ENCODE assay signal across 8 cellular contexts in genomic region chr1:168178638-168179410, GRCh38.
DNase-seq lines count a peak whose midpoint lies in the region; ATAC-seq and TF ChIP-seq lines count a peak whose summit lies in the region.

TIPRL (plus strand) TSS chr1:168178962; CDS start chr1:168179078, 116 bp downstream.

- no peaks in the 10 kb centered on the region for H3K9me3 ChIP-seq in mucosa of rectum (ENCODE audit: control insufficient read depth in 2 of 2, low read length in 2 of 2)

- no peaks in the 10 kb centered on the region for H3K27me3 ChIP-seq in mucosa of rectum (ENCODE audit: control insufficient read depth in 2 of 2, insufficient read depth in 2 of 2, low read length in 2 of 2)

- peak; percentile 83 for TF ChIP-seq POLR2A in erythroblast (IDR thresholded peaks at IDR 0.05; ENCODE audit: low read length)

- peak; percentile 99 for DNase-seq in DMS53 (lab: John Stamatoyannopoulos, UW)
- DNase-seq in OCI-M2 (lab: John Stamatoyannopoulos, UW; ENCODE audit: unreplicated experiment): peak; percentile 66
- peak; percentile 93 for DNase-seq in activated T-cell treated with anti-CD3 and anti-CD28 coated beads for 48 hours (ENCODE audit: low read depth)
- DNase-seq in erythroblast (lab: John Stamatoyannopoulos, UW): peak; percentile 92 to 94
- DNase-seq in stimulated activated CD8-positive, alpha-beta memory T cell treated with anti-CD3 and anti-CD28 coated beads, Interleukin-4, amount 100 ng/mL, for 48 hours: peak; percentile 95

- peak; percentile 16; the same call in 1 of the 2 replicates for TF ChIP-seq RAD21 in Ishikawa (IDR thresholded peaks at IDR 0.05; ENCODE audit: low read depth)

- H3K4me3 ChIP-seq in mucosa of rectum (ENCODE audit: low read length in 2 of 2): peak within 1 kb of the TSS; percentile 92 to 99

- peaks cover 6 to 7% of the 10 kb centered on the region in 2 donors for H3K4me1 ChIP-seq in mucosa of rectum (ENCODE audit: control insufficient read depth in 2 of 2, insufficient read depth in 2 of 2, low read length in 2 of 2)

- H3K36me3 ChIP-seq in mucosa of rectum (ENCODE audit: control insufficient read depth in 2 of 2, insufficient read depth in 2 of 2, low read length in 2 of 2): peaks cover 0 to under 1% of the 10 kb centered on the region in 2 donors

- peak within 1 kb of the TSS; percentile 86 to 96 for H3K9ac ChIP-seq in mucosa of rectum (ENCODE audit: low read depth in 1 of 2, low read length in 2 of 2)

- ATAC-seq in GM21576 (IDR thresholded peaks at IDR 0.05; ENCODE audit: unreplicated experiment): peak; percentile 90

- peak within 1 kb of the TSS; percentile 92 to 97 for H3K27ac ChIP-seq in mucosa of rectum (ENCODE audit: low read depth in 2 of 2, low read length in 2 of 2)

- no peak for TF ChIP-seq EP300 in Ishikawa (IDR thresholded peaks at IDR 0.05; ENCODE audit: borderline replicate concordance)

TF ChIP-seq in Ishikawa, 13 proteins besides CTCF, POLR2A, EP300 and RAD21:
- no peak for TF ChIP-seq NFIC (IDR thresholded peaks at IDR 0.05)
- peak; percentile 72 for TF ChIP-seq CREB1 (IDR thresholded peaks at IDR 0.05; ENCODE audit: low read depth)
- 0 out of 2 replicates have a peak, but pooled peaks have one; percentile 41 for TF ChIP-seq FOXM1 (IDR thresholded peaks at IDR 0.05; ENCODE audit: borderline replicate concordance, low read depth)
- TF ChIP-seq ZBTB7A (IDR thresholded peaks at IDR 0.05; ENCODE audit: low read depth): no peak
- peak; percentile 15; the same call in 1 of the 2 replicates for TF ChIP-seq TCF12 (IDR thresholded peaks at IDR 0.05; ENCODE audit: low read depth)
- no peak for TF ChIP-seq YY1 (IDR thresholded peaks at IDR 0.05; ENCODE audit: low read depth)
- TF ChIP-seq MAX (IDR thresholded peaks at IDR 0.05): peak; percentile 74
- TF ChIP-seq EGR1 (IDR thresholded peaks at IDR 0.05): no peak
- peak; percentile 14; the same call in 1 of the 2 replicates for TF ChIP-seq CEBPB (IDR thresholded peaks at IDR 0.05)
- no peak for TF ChIP-seq REST (IDR thresholded peaks at IDR 0.05; ENCODE audit: low read depth)
- TF ChIP-seq TEAD4 (IDR thresholded peaks at IDR 0.05): 0 out of 2 replicates have a peak, but pooled peaks have one; percentile 25
- TF ChIP-seq USF1 (IDR thresholded peaks at IDR 0.05): no peak; the same call in 1 of the 2 replicates
- TF ChIP-seq TAF1 (IDR thresholded peaks at IDR 0.05; ENCODE audit: low read depth): peak; percentile 72

Comparison
In these comparisons a context has a peak if more than half of its experiments do, and no peak if none do; other contexts are left out.
1. Peak in every context shown above with its lines: DNase-seq, ATAC-seq, H3K4me3 ChIP-seq and H3K27ac ChIP-seq.